Comparison of ENCODE assay signal across 1 cellular context in the genomic region with DNA sequence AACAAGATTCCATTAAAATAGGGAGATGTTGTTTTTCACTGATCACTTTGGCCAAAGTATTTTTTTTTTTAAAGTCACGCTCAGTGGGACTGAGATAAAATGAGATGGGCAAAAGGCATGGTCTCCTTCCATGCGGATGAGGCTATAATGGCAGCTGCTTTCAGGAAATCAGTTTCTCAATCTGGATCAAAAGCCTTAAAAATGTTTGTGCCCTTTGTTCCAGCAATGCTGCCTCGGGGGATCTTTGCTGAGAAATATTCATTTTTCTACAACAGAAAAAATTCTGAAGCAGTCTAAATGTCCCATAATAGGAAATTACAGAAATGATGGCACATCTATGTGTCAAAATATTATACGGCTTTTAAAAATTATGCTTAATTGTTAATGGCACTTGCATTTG.
TF ChIP-seq lines count a peak whose summit lies in the region.

No MANE protein-coding gene starts in this region.

TF ChIP-seq in IMR-90, 13 proteins besides CTCF, POLR2A, EP300 and RAD21 (continued from another document):
- TF ChIP-seq, protein P1, sequence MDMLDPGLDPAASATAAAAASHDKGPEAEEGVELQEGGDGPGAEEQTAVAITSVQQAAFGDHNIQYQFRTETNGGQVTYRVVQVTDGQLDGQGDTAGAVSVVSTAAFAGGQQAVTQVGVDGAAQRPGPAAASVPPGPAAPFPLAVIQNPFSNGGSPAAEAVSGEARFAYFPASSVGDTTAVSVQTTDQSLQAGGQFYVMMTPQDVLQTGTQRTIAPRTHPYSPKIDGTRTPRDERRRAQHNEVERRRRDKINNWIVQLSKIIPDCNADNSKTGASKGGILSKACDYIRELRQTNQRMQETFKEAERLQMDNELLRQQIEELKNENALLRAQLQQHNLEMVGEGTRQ (IDR thresholded peaks at IDR 0.05; ENCODE audit: low read depth, low read length): no peak
- TF ChIP-seq, protein P2, sequence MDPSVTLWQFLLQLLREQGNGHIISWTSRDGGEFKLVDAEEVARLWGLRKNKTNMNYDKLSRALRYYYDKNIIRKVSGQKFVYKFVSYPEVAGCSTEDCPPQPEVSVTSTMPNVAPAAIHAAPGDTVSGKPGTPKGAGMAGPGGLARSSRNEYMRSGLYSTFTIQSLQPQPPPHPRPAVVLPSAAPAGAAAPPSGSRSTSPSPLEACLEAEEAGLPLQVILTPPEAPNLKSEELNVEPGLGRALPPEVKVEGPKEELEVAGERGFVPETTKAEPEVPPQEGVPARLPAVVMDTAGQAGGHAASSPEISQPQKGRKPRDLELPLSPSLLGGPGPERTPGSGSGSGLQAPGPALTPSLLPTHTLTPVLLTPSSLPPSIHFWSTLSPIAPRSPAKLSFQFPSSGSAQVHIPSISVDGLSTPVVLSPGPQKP (IDR thresholded peaks at IDR 0.05; ENCODE audit: borderline replicate concordance, low read depth, low read length): no peak
- TF ChIP-seq FOS (IDR thresholded peaks at IDR 0.05; ENCODE audit: low read depth, low read length) (no peak), NFE2L2 (IDR thresholded peaks at IDR 0.05; ENCODE audit: low read depth, low read length) (no peak)
TF ChIP-seq in IMR-90: peak in this region for 0.
